8 cellular contexts compared by ENCODE assay signal in genomic region chr13:95301135-95301946, GRCh38. TPM values are rescaled to one million over a fixed set of nuclear protein-coding genes. Genes with fewer than 3 reads are reported as not detected.
DNase-seq lines count a peak whose midpoint lies in the region; ATAC-seq and TF ChIP-seq lines count a peak whose summit lies in the region.

Gene ABCC4 (minus strand): TSS chr13:95301451. CDS start chr13:95301314, 137 bp downstream.

- intact Hi-C loops in OCI-LY7 (cut with micrococcal nuclease; ENCODE audit: unreplicated experiment), result loop anchor here (2.0 to 5.0 kb wide), 4 partner anchors 81 to 111 kb away; no protein-coding TSS in a partner anchor
- intact Hi-C loops in esophagus muscularis mucosa (cut with DNase I), result no loop called here

- POLR2A ChIA-PET in OCI-LY7 (lab: Charles Lee), result interaction anchor here (0.6 kb wide), 2 partner anchors 78 to 575 kb away, joined by 5 to 6 read pairs; no protein-coding TSS in a partner anchor

- WGBS in esophagus muscularis mucosa, result 4% methylated on average over 5 of the region's 102 CpGs

- H3K27ac Mint-ChIP-seq in stimulated activated naive B cell treated with anti-CD40 and anti-IgM and Interleukin-4, amounts not matched to agents 10 μg/mL and 1 μg/mL and 100 μg/mL, for 72 hours, result peak within 1 kb of the TSS; percentile 71

- H3K36me3 ChIP-seq in OCI-LY7 (ENCODE audit: insufficient read depth, low read length), result no peaks in the 10 kb centered on the region; the same call in 1 of the 2 replicates
- H3K36me3 ChIP-seq in esophagus muscularis mucosa, result no peaks in the 10 kb centered on the region
- H3K36me3 ChIP-seq in muscle layer of duodenum (ENCODE audit: control insufficient read depth in 1 of 2, insufficient read depth in 2 of 2, low read length in 2 of 2), result no peaks in the 10 kb centered on the region

- H3K9me2 ChIP-seq in OCI-LY7 (ENCODE audit: insufficient read depth, low read length), result no peaks in the 10 kb centered on the region

- TF ChIP-seq CTCF in OCI-LY7 (conservative IDR thresholded peaks at IDR 0.05; ENCODE audit: low read length), result no peak
- TF ChIP-seq CTCF in esophagus muscularis mucosa (IDR thresholded peaks at IDR 0.05), result peak in 1 of 3 experiments; percentile 5

- no peaks in the 10 kb centered on the region for H3K9me3 Mint-ChIP-seq in stimulated activated naive B cell treated with anti-CD40 and anti-IgM and Interleukin-4, amounts not matched to agents 10 μg/mL and 1 μg/mL and 100 μg/mL, for 72 hours

- peak within 1 kb of the TSS; percentile 95 for H3K4me2 ChIP-seq in OCI-LY7 (ENCODE audit: low read length)

- H3K4me3 ChIP-seq in OCI-LY7 (ENCODE audit: low read depth, low read length, poor library complexity, severe bottlenecking), result peak within 1 kb of the TSS; percentile 89
- peak within 1 kb of the TSS; percentile 71 to 86 (median 76) for H3K4me3 ChIP-seq in esophagus muscularis mucosa
- peak within 1 kb of the TSS; percentile 78 to 86 for H3K4me3 ChIP-seq in muscle layer of duodenum (ENCODE audit: low read depth in 1 of 2, low read length in 2 of 2)

- peaks cover 16 to 37% of the 10 kb centered on the region in 2 donors for H3K4me1 Mint-ChIP-seq in stimulated activated naive B cell treated with anti-CD40 and anti-IgM and Interleukin-4, amounts not matched to agents 10 μg/mL and 1 μg/mL and 100 μg/mL, for 72 hours

- H3K79me2 ChIP-seq in OCI-LY7 (ENCODE audit: insufficient read depth, low read depth, low read length), result peaks cover 6% of the 10 kb centered on the region; the same call in 1 of the 2 replicates

- peaks cover 0 to 17% of the 10 kb centered on the region in 2 donors for H3K27me3 Mint-ChIP-seq in stimulated activated naive B cell treated with anti-CD40 and anti-IgM and Interleukin-4, amounts not matched to agents 10 μg/mL and 1 μg/mL and 100 μg/mL, for 72 hours

- BruUV-seq in OCI-LY7 (replicated peaks; lab: Mats Ljungman, UMichigan), result no TSS peak

- no peak for TF ChIP-seq POLR2A in esophagus muscularis mucosa (IDR thresholded peaks at IDR 0.05; ENCODE audit: low read depth)

- H3K4me1 ChIP-seq in OCI-LY7 (ENCODE audit: insufficient read depth, low read length, poor library complexity, severe bottlenecking) (peaks cover 27% of the 10 kb centered on the region), esophagus muscularis mucosa (peaks cover 7 to 25% (median 21%) of the 10 kb centered on the region in 4 donors), muscle layer of duodenum (ENCODE audit: control insufficient read depth in 1 of 2, insufficient read depth in 2 of 2, low read length in 2 of 2) (peaks cover 6 to 20% of the 10 kb centered on the region in 2 donors)

- H3K4me3 Mint-ChIP-seq in stimulated activated naive B cell treated with anti-CD40 and anti-IgM and Interleukin-4, amounts not matched to agents 10 μg/mL and 1 μg/mL and 100 μg/mL, for 72 hours, result peak within 1 kb of the TSS; percentile 82 to 88

- peaks cover 2 to 10% of the 10 kb centered on the region in 2 donors for H3K36me3 Mint-ChIP-seq in stimulated activated naive B cell treated with anti-CD40 and anti-IgM and Interleukin-4, amounts not matched to agents 10 μg/mL and 1 μg/mL and 100 μg/mL, for 72 hours

- H3K27ac ChIP-seq in OCI-LY7 (ENCODE audit: low read depth, low read length, poor library complexity, severe bottlenecking), result peak within 1 kb of the TSS; percentile 22
- H3K27ac ChIP-seq in esophagus muscularis mucosa (replicated peaks in 1 of 4), result peak within 1 kb of the TSS; percentile 54 to 82 (median 76)
- H3K27ac ChIP-seq in muscle layer of duodenum (ENCODE audit: low read length), result peak within 1 kb of the TSS; percentile 54

- H3K27me3 ChIP-seq in esophagus muscularis mucosa, result no peaks in the 10 kb centered on the region
- H3K27me3 ChIP-seq in muscle layer of duodenum (ENCODE audit: low read depth, low read length), result no peaks in the 10 kb centered on the region

- H2AFZ ChIP-seq in OCI-LY7 (ENCODE audit: low read length), result peak within 1 kb of the TSS; percentile 91

- TF ChIP-seq EP300 in esophagus muscularis mucosa (IDR thresholded peaks at IDR 0.05), result no peak

- DNase-seq in COLO668 (lab: John Stamatoyannopoulos, UW; ENCODE audit: unreplicated experiment) (peak; percentile 96), OCI-LY7 (ENCODE audit: low spot score) (peak; percentile 72), activated T-cell treated with anti-CD3 and anti-CD28 coated beads for 48 hours (ENCODE audit: low read depth) (peak; percentile 69), esophagus muscularis mucosa (ENCODE audit: extremely low spot score) (no peak)
- DNase-seq in stimulated activated naive B cell treated with anti-CD40 and anti-IgM and Interleukin-4, amounts not matched to agents 10 μg/mL and 1 μg/mL and 100 μg/mL, for 72 hours, result peak; percentile 52

- H3K9me3 ChIP-seq in OCI-LY7 (ENCODE audit: low read length) (no peaks in the 10 kb centered on the region), esophagus muscularis mucosa (no peaks in the 10 kb centered on the region), muscle layer of duodenum (ENCODE audit: control insufficient read depth in 1 of 2, low read length in 2 of 2) (no peaks in the 10 kb centered on the region)

- CTCF ChIA-PET in OCI-LY7 (lab: Charles Lee; ENCODE audit: unreplicated experiment), result interaction anchor here (1.0 kb wide), 1 partner anchor 79 kb away, joined by 4 read pairs; no protein-coding TSS in a partner anchor

- H4K20me1 ChIP-seq in OCI-LY7 (ENCODE audit: insufficient read depth, low read length), result no peaks in the 10 kb centered on the region

- ATAC-seq in GM19452 (IDR thresholded peaks at IDR 0.05; ENCODE audit: unreplicated experiment), result peak; percentile 87
- peak; percentile 68 for ATAC-seq in HG03558 (IDR thresholded peaks at IDR 0.05; ENCODE audit: extremely low read depth, unreplicated experiment)
- ATAC-seq in stimulated activated naive B cell treated with anti-CD40 and anti-IgM and Interleukin-4, amounts not matched to agents 10 μg/mL and 1 μg/mL and 100 μg/mL, for 72 hours (replicated peaks), result peak; percentile 85

RNA-seq across cellular contexts. Expression of gene ABCC4, which starts in this region (rescaled TPM):
- 7.3 and 8.4 TPM in 2 replicates for total RNA-seq in OCI-LY7 (2014; rRNA removed; shearing (Covaris generic))
- total RNA-seq in OCI-LY7 (2022) (7.8 and 10.2 TPM in 2 replicates), esophagus muscularis mucosa (1 to 10 TPM; 5.0 to 6.3 (median 6.0) TPM)

Comparison
In these comparisons a context has a peak if more than half of its experiments do, and no peak if none do; other contexts are left out.
1. H3K27ac ChIP-seq: peak in every context shown above with its lines; median percentile 76 in esophagus muscularis mucosa; 54 in muscle layer of duodenum; 22 in OCI-LY7.